12 cellular contexts compared by ENCODE assay signal in genomic region chr18:31649894-31650719, GRCh38. TPM values are rescaled to one million over a fixed set of nuclear protein-coding genes. Genes with fewer than 3 reads are reported as not detected.
A peak's percentile ranks its signal among the peaks of the same experiment; 100 is the strongest.
DNase-seq lines count a peak whose midpoint lies in the region; ATAC-seq, FAIRE-seq and TF ChIP-seq lines count a peak whose summit lies in the region.
"Had no signal": no experiment of that assay in that cellular context is flagged by ENCODE, and none has a peak within 500 bp of the region (broad histone marks: within the 10 kb centered on the region; RNA-seq: fewer than 3 reads in every experiment).

No MANE protein-coding gene starts in this region.

- FAIRE-seq in D721Med (lab: Jason Lieb, UNC), result no peak
- FAIRE-seq: A204.1 had no signal

- peak overlapping the region; percentile 25 for H3K27ac Mint-ChIP-seq in activated naive CD4-positive, alpha-beta T cell treated with anti-CD3 and anti-CD28 coated beads, Interleukin-2, amount 50 U/mL, for 24 hours
- peak overlapping the region; percentile 94 for H3K27ac Mint-ChIP-seq in type B pancreatic cell

- ATAC-seq in HG02642 (IDR thresholded peaks at IDR 0.05; ENCODE audit: poor library complexity, unreplicated experiment), result peak; percentile 60
- peak; percentile 52 for ATAC-seq in HG03442 (IDR thresholded peaks at IDR 0.05; ENCODE audit: unreplicated experiment)
- ATAC-seq: heart left ventricle had no signal

- H3K36me3 Mint-ChIP-seq in activated naive CD4-positive, alpha-beta T cell treated with anti-CD3 and anti-CD28 coated beads, Interleukin-2, amount 50 U/mL, for 24 hours, result no peaks in the 10 kb centered on the region
- peaks cover 18% of the 10 kb centered on the region for H3K36me3 Mint-ChIP-seq in type B pancreatic cell

- peaks cover 15% of the 10 kb centered on the region for H3K4me1 Mint-ChIP-seq in activated naive CD4-positive, alpha-beta T cell treated with anti-CD3 and anti-CD28 coated beads, Interleukin-2, amount 50 U/mL, for 24 hours
- H3K4me1 Mint-ChIP-seq in type B pancreatic cell (ENCODE audit: unreplicated experiment), result peaks cover 30% of the 10 kb centered on the region

- H3K27me3 Mint-ChIP-seq in activated naive CD4-positive, alpha-beta T cell treated with anti-CD3 and anti-CD28 coated beads, Interleukin-2, amount 50 U/mL, for 24 hours, result peaks cover 30% of the 10 kb centered on the region
- H3K27me3 Mint-ChIP-seq in type B pancreatic cell, result no peaks in the 10 kb centered on the region

- TF ChIP-seq CTCF in type B pancreatic cell (conservative IDR thresholded peaks at IDR 0.05) (no peak), D721Med (IDR thresholded peaks at IDR 0.05; ENCODE audit: insufficient read depth, missing control alignments) (no peak)

- DNase-seq in activated naive CD4-positive, alpha-beta T cell (lab: John Stamatoyannopoulos, UW), result no peak
- DNase-seq in type B pancreatic cell (ENCODE audit: extremely low spot score, unreplicated experiment) (no peak), D721Med (ENCODE audit: insufficient read length, low spot score) (no peak), hippocampal formation (lab: John Stamatoyannopoulos, UW) (no peak), NCI-H446 (lab: John Stamatoyannopoulos, UW) (no peak)
- DNase-seq: heart left ventricle had no signal

- H3K9me3 Mint-ChIP-seq in activated naive CD4-positive, alpha-beta T cell treated with anti-CD3 and anti-CD28 coated beads, Interleukin-2, amount 50 U/mL, for 24 hours, result no peaks in the 10 kb centered on the region
- peaks cover 5% of the 10 kb centered on the region for H3K9me3 Mint-ChIP-seq in type B pancreatic cell

- no peak overlapping the region for H3K4me3 Mint-ChIP-seq in activated naive CD4-positive, alpha-beta T cell treated with anti-CD3 and anti-CD28 coated beads, Interleukin-2, amount 50 U/mL, for 24 hours
- H3K4me3 Mint-ChIP-seq in type B pancreatic cell, result no peak overlapping the region

RNA-seq across cellular contexts. Expression of gene B4GALT6, which starts 34.3 kb away (rescaled TPM):
- 35.9 and 47.5 TPM in 2 replicates for total RNA-seq in type B pancreatic cell (ENCODE audit: low replicate concordance)

RNA-seq across cellular contexts. Expression of gene TTR, which starts 58.4 kb away (rescaled TPM):
- total RNA-seq in type B pancreatic cell (ENCODE audit: low replicate concordance), result 2,711 and 3,458 TPM in 2 replicates
- total RNA-seq: dermis microvascular lymphatic vessel endothelial cell, heart left ventricle, mononuclear cell had no signal
